ENCODE assay signal across 1 cellular context in genomic region chr10:8285970-8286369, GRCh38.
TF ChIP-seq lines count a peak whose summit lies in the region.
"Not testable (repeated sequence)": the region's sequence is repeated elsewhere in the genome, so short reads cannot be mapped to it uniquely, and the experiment has no call there.

No MANE protein-coding gene starts in this region.

- not testable (repeated sequence) for H3K36me3 ChIP-seq in HEK293 (ENCODE audit: control insufficient read depth in 2 of 2, insufficient read depth in 1 of 2, low read length in 2 of 2)

- POLR2A ChIA-PET in HEK293 (lab: Yijun Ruan, JAX): not testable (repeated sequence)

- TF ChIP-seq CTCF in HEK293 (tag by site-specific recombination; IDR thresholded peaks at IDR 0.05): not testable (repeated sequence)

- not testable (repeated sequence) for H3K4me3 ChIP-seq in HEK293 (ENCODE audit: low read depth, low read length)

- CTCF ChIA-PET in HEK293 (lab: Yijun Ruan, JAX): not testable (repeated sequence)

- H3K9me3 ChIP-seq in HEK293 (ENCODE audit: control insufficient read depth, insufficient read depth, low read depth, low read length): not testable (repeated sequence)

- not testable (repeated sequence) for H3K27ac ChIP-seq in HEK293 (ENCODE audit: extremely low read depth, low read depth, low read length)

- H3K4me1 ChIP-seq in HEK293 (ENCODE audit: control insufficient read depth, insufficient read depth, low read length): not testable (repeated sequence)

TF ChIP-seq in HEK293, 187 proteins besides CTCF, POLR2A, EP300 and RAD21:
- TF ChIP-seq ZNF146 (tag by site-specific recombination; IDR thresholded peaks at IDR 0.05): peak; percentile 95
- TF ChIP-seq, protein P1, sequence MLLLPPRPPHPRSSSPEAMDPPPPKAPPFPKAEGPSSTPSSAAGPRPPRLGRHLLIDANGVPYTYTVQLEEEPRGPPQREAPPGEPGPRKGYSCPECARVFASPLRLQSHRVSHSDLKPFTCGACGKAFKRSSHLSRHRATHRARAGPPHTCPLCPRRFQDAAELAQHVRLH (tag by site-specific recombination; IDR thresholded peaks at IDR 0.05): 0 out of 2 replicates have a peak, but pooled peaks have one; percentile 21
